17 cellular contexts compared by ENCODE assay signal in the genomic region with DNA sequence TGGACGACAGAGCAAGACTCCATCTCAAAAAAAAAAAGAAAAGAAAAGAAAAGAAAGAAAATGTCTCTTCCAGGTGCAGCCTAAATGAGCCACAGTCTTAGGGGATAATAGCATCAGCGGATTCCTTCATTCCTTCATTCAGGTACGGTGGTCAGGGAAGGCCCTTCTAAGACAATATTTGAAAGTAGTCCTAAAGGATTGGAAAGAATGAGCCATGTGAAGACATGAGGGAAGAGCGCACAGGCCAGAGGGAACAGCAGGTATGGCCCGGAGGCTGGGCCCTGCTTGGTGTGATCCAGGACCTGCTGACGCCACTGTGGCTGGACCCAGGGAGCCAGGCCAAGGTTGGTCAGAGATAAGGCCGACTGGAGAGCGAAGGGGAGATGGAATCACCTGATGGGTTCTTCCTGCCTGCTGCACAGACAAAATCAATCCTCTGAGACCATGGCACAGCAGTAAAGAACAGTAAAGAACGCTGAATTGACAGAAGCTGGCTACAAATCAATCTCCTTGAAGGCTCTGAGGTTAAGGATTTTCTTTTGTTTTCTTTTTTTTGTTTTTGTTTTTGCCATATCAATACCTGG. TPM values are rescaled to one million over a fixed set of nuclear protein-coding genes. Genes with fewer than 3 reads are reported as not detected.
A peak's percentile ranks its signal among the peaks of the same experiment; 100 is the strongest.
DNase-seq lines count a peak whose midpoint lies in the region; ATAC-seq, FAIRE-seq and TF ChIP-seq lines count a peak whose summit lies in the region.
"Had no signal": no experiment of that assay in that cellular context is flagged by ENCODE, and none has a peak within 500 bp of the region (broad histone marks: within the 10 kb centered on the region; RNA-seq: fewer than 3 reads in every experiment).

No MANE protein-coding gene starts in this region.

- TF ChIP-seq POLR2A in K562 (conservative IDR thresholded peaks at IDR 0.05), result no peak

- H3K9ac ChIP-seq in astrocyte (ENCODE audit: low read length) (no peak overlapping the region), K562 (ENCODE audit: insufficient read depth in 1 of 2, low read depth in 2 of 2, low read length in 2 of 2) (peak overlapping the region in 1 of 2 experiments; percentile 90; a peak in 2 of 4 replicates), kidney (ENCODE audit: low read length in 2 of 2) (no peak overlapping the region), neuronal stem cell (ENCODE audit: low read depth, low read length, poor library complexity) (no peak overlapping the region)
- H3K9ac ChIP-seq: GM23248 had no signal

- H3K36me3 Mint-ChIP-seq in astrocyte (ENCODE audit: low read depth, unreplicated experiment), result no peaks in the 10 kb centered on the region
- H3K36me3 Mint-ChIP-seq: CD4-positive, alpha-beta memory T cell had no signal

- no peak overlapping the region for H3K4ac ChIP-seq in neuronal stem cell (ENCODE audit: low read length)

- peak; percentile 77 for ATAC-seq in K562
- ATAC-seq in GM21515 (IDR thresholded peaks at IDR 0.05; ENCODE audit: unreplicated experiment), result no peak
- ATAC-seq: HCT116 had no signal

- H2AK5ac ChIP-seq in neuronal stem cell (ENCODE audit: low read depth, low read length), result no peak overlapping the region

- H3K4me3 Mint-ChIP-seq in astrocyte (ENCODE audit: unreplicated experiment), result peak overlapping the region; percentile 40
- H3K4me3 Mint-ChIP-seq: CD4-positive, alpha-beta memory T cell; H9 had no signal

- CTCF ChIA-PET in K562 (lab: Yijun Ruan, JAX; ENCODE audit: low intra/inter-chr PET ratio), result interaction anchor here (0.6 kb wide), 1 partner anchor 11 kb away, joined by 3 read pairs; no protein-coding TSS in a partner anchor

- H3K9me3 Mint-ChIP-seq in astrocyte (ENCODE audit: unreplicated experiment), result no peaks in the 10 kb centered on the region
- H3K9me3 Mint-ChIP-seq: CD4-positive, alpha-beta memory T cell; H9 had no signal

- POLR2A ChIA-PET in K562 (lab: Yijun Ruan, JAX), result interaction anchor here (1.1 kb wide), 1 partner anchor 12 kb away, joined by 4 read pairs; no protein-coding TSS in a partner anchor

- H4K20me1 ChIP-seq in astrocyte (ENCODE audit: insufficient read depth, low read length) (no peaks in the 10 kb centered on the region), K562 (replicated peaks; ENCODE audit: control insufficient read depth, insufficient read depth, low read length) (no peaks in the 10 kb centered on the region)

- H2AFZ ChIP-seq in astrocyte (ENCODE audit: low read depth, low read length), result no peak overlapping the region
- H2AFZ ChIP-seq in K562 (ENCODE audit: low read depth, low read length), result peak overlapping the region; percentile 87
- H2AFZ ChIP-seq in neuronal stem cell (ENCODE audit: low read length), result no peak overlapping the region
- H2AFZ ChIP-seq: GM23248 had no signal

- no peak overlapping the region for H4K91ac ChIP-seq in neuronal stem cell (ENCODE audit: low read depth, low read length, poor library complexity)

- peak overlapping the region; percentile 56 for H3K14ac ChIP-seq in neuronal stem cell (ENCODE audit: low read length)

- H3K4me1 ChIP-seq in astrocyte (ENCODE audit: insufficient read depth, low read length) (no peaks in the 10 kb centered on the region), K562 (replicated peaks in 1 of 2; ENCODE audit: control insufficient read depth in 2 of 2, insufficient read depth in 2 of 2, low read length in 2 of 2) (peaks cover 4 to 8% of the 10 kb centered on the region in 2 experiments; a peak in 4 of 5 replicates), kidney (ENCODE audit: control insufficient read depth in 1 of 2, insufficient read depth in 1 of 2, low read depth in 1 of 2, low read length in 2 of 2) (no peaks in the 10 kb centered on the region), neuronal stem cell (ENCODE audit: control insufficient read depth in 2 of 2, insufficient read depth in 1 of 2, low read depth in 1 of 2, low read length in 2 of 2) (peaks cover 0 to 2% of the 10 kb centered on the region in 2 donors)
- H3K4me1 ChIP-seq: Caco-2 had no signal

- H3K4me3 ChIP-seq in astrocyte (ENCODE audit: insufficient read depth, low read depth, low read length), result no peak overlapping the region
- H3K4me3 ChIP-seq in K562, result no peak overlapping the region
- no peak overlapping the region for H3K4me3 ChIP-seq in kidney (ENCODE audit: low read length in 2 of 2)
- H3K4me3 ChIP-seq in neuronal stem cell (ENCODE audit: low read length in 2 of 2), result no peak overlapping the region
- H3K4me3 ChIP-seq: GM23248 had no signal

- DNase-seq in astrocyte (ENCODE audit: low read depth) (no peak), K562 (ENCODE audit: extremely low read depth in 1 of 4, low spot score in 3 of 4) (peak; percentile 52 to 63 (median 57)), kidney (peak; percentile 18), neuronal stem cell (ENCODE audit: low spot score) (no peak), NOMO-1 treated with dmso at 0.1 percent for 144 hours (lab: John Stamatoyannopoulos, UW; ENCODE audit: unreplicated experiment) (no peak), cerebellar cortex (ENCODE audit: low spot score) (no peak)
- DNase-seq: C1 segment of cervical spinal cord; Caco-2; CD4-positive, alpha-beta memory T cell; DMS153; DND-41; GM23248; H9 had no signal

- BruUV-seq in K562 (replicated peaks; lab: Mats Ljungman, UMichigan), result no TSS peak

- H3K4me1 Mint-ChIP-seq in astrocyte (ENCODE audit: low read depth, unreplicated experiment), result no peaks in the 10 kb centered on the region

- no peaks in the 10 kb centered on the region for H3K9me1 ChIP-seq in K562 (ENCODE audit: control insufficient read depth, insufficient read depth, low read length)

- peak overlapping the region; percentile 17 for H4K8ac ChIP-seq in neuronal stem cell (ENCODE audit: low read depth, low read length)

- H2BK15ac ChIP-seq in neuronal stem cell (ENCODE audit: low read length), result no peak overlapping the region

- FAIRE-seq in astrocyte (lab: Jason Lieb, UNC) (no peak), K562 (lab: Jason Lieb, UNC) (peak; percentile 37), kidney (lab: Jason Lieb, UNC) (no peak)
- FAIRE-seq: G401.6, GM12892 had no signal

- H2BK12ac ChIP-seq in neuronal stem cell (ENCODE audit: low read length), result no peak overlapping the region

- TF ChIP-seq EP300 in K562 (IDR thresholded peaks at IDR 0.05; ENCODE audit: low read length), result no peak

- H3K4me2 ChIP-seq in astrocyte (ENCODE audit: low read length) (no peak overlapping the region), K562 (ENCODE audit: insufficient read depth, low read length) (no peak overlapping the region), neuronal stem cell (ENCODE audit: insufficient read depth, low read length, poor library complexity, severe bottlenecking) (no peak overlapping the region)

- H2BK120ac ChIP-seq in neuronal stem cell (ENCODE audit: low read depth, low read length), result no peak overlapping the region

- H3K79me1 ChIP-seq in neuronal stem cell (ENCODE audit: low read depth, low read length), result no peaks in the 10 kb centered on the region

- H3K36me3 ChIP-seq in astrocyte (ENCODE audit: insufficient read depth, low read length) (no peaks in the 10 kb centered on the region), K562 (ENCODE audit: control insufficient read depth, insufficient read depth, low read length) (no peaks in the 10 kb centered on the region), kidney (ENCODE audit: control insufficient read depth in 1 of 2, insufficient read depth in 2 of 2, low read length in 2 of 2) (no peaks in the 10 kb centered on the region), neuronal stem cell (replicated peaks in 1 of 2; ENCODE audit: control insufficient read depth in 2 of 2, insufficient read depth in 2 of 2, low read length in 2 of 2) (no peaks in the 10 kb centered on the region)

- TF ChIP-seq CTCF in astrocyte (IDR thresholded peaks at IDR 0.05; ENCODE audit: insufficient read depth, low read depth, low read length), result no peak
- no peak for TF ChIP-seq CTCF in K562 (IDR thresholded peaks at IDR 0.05 in 2 of 3, conservative IDR thresholded peaks at IDR 0.05 in 1 of 3; ENCODE audit: insufficient read depth in 2 of 3, low read depth in 1 of 3, low read length in 3 of 3)
- TF ChIP-seq CTCF in kidney (IDR thresholded peaks at IDR 0.05; ENCODE audit: borderline replicate concordance, extremely low read depth, insufficient read depth), result no peak

- H3K27ac Mint-ChIP-seq in astrocyte (ENCODE audit: unreplicated experiment), result no peak overlapping the region
- H3K27ac Mint-ChIP-seq: CD4-positive, alpha-beta memory T cell had no signal

- WGBS in K562 (ENCODE audit: insufficient coverage, low coverage, missing lambda C conversion rate), result 38% methylated on average over 8 of the region's 9 CpGs
- WGBS in neuronal stem cell (ENCODE audit: extremely low coverage in 2 of 2, insufficient read length in 2 of 2, insufficient replicate concordance in 1 of 2), 2 donors, result no CpG with 5 or more reads among the region's 9 CpGs

- H3K79me2 ChIP-seq in astrocyte (ENCODE audit: insufficient read depth, low read length), result no peaks in the 10 kb centered on the region
- no peaks in the 10 kb centered on the region for H3K79me2 ChIP-seq in K562 (ENCODE audit: control insufficient read depth, insufficient read depth, low read length)

- intact Hi-C loops in K562 (cut with micrococcal nuclease), result no loop called here
- intact Hi-C loops in kidney (cut with DNase I), result no loop called here

- no peaks in the 10 kb centered on the region for H3K9me3 ChIP-seq in astrocyte (ENCODE audit: insufficient read depth, low read depth, low read length)
- no peaks in the 10 kb centered on the region for H3K9me3 ChIP-seq in K562 (replicated peaks; ENCODE audit: control insufficient read depth, insufficient read depth, low read depth, low read length)
- no peaks in the 10 kb centered on the region for H3K9me3 ChIP-seq in kidney (ENCODE audit: control insufficient read depth in 1 of 2, low read length in 2 of 2)
- H3K9me3 ChIP-seq in neuronal stem cell (replicated peaks in 1 of 2; ENCODE audit: control insufficient read depth in 2 of 2, insufficient read depth in 1 of 2, low read depth in 1 of 2, low read length in 2 of 2), result no peaks in the 10 kb centered on the region
- H3K9me3 ChIP-seq: Caco-2 had no signal

- no peak overlapping the region for H3K27ac ChIP-seq in astrocyte (ENCODE audit: low read depth, low read length)
- no peak overlapping the region for H3K27ac ChIP-seq in K562 (ENCODE audit: extremely low read depth, low read depth, low read length)
- H3K27ac ChIP-seq in kidney (ENCODE audit: low read depth in 2 of 2, low read length in 2 of 2), result no peak overlapping the region
- H3K27ac ChIP-seq in neuronal stem cell (replicated peaks; ENCODE audit: low read length), result no peak overlapping the region
- H3K27ac ChIP-seq: GM23248 had no signal

- in situ Hi-C loops in K562 (cut with MboI), result no loop called here

- peaks cover 2% of the 10 kb centered on the region for H3K27me3 Mint-ChIP-seq in astrocyte (ENCODE audit: low read depth, unreplicated experiment)
- H3K27me3 Mint-ChIP-seq: CD4-positive, alpha-beta memory T cell had no signal

- peak overlapping the region; percentile 80 for H3K23ac ChIP-seq in neuronal stem cell (ENCODE audit: low read depth, low read length, poor library complexity)

- no peak overlapping the region for H2BK5ac ChIP-seq in neuronal stem cell (ENCODE audit: low read length)

- no peak for TF ChIP-seq RAD21 in K562 (CRISPR knock-in tag; conservative IDR thresholded peaks at IDR 0.05 in 1 of 2, IDR thresholded peaks at IDR 0.05 in 1 of 2)

- peak overlapping the region; percentile 83 for H3K18ac ChIP-seq in neuronal stem cell (ENCODE audit: low read length)

- H3K27me3 ChIP-seq in astrocyte (ENCODE audit: insufficient read depth, low read length) (no peaks in the 10 kb centered on the region), K562 (ENCODE audit: control insufficient read depth in 2 of 2, insufficient read depth in 2 of 2, low read length in 2 of 2) (no peaks in the 10 kb centered on the region), neuronal stem cell (ENCODE audit: control insufficient read depth in 3 of 3, insufficient read depth in 3 of 3, low read depth in 1 of 3, low read length in 3 of 3) (no peaks in the 10 kb centered on the region)

RNA-seq across cellular contexts. Expression of gene MKRN1, which starts 16.3 kb away (rescaled TPM):
- 91.7 and 95.7 TPM in 2 replicates for total RNA-seq in astrocyte
- 105 and 157 TPM in 2 replicates for total RNA-seq in K562 (2011; cell fraction: chromatin; rRNA removed; ENCODE audit: low replicate concordance)
- total RNA-seq in K562 (2011; cell fraction: nucleolus; rRNA removed), result 62.0 and 63.3 TPM in 2 replicates
- 108 and 126 TPM in 2 replicates for total RNA-seq in K562 (2011; cell fraction: nucleoplasm; rRNA removed)
- total RNA-seq in K562 (2014; rRNA removed), result 60.7 and 73.9 TPM in 2 replicates
- 82.0 and 92.2 TPM in 2 replicates for total RNA-seq in K562 (2014; rRNA removed; fragmentation: Illumina TruSeq; extraction: Trizol)
- total RNA-seq in K562 (2015; rRNA removed; fragmentation: Illumina TruSeq; extraction: Trizol), result 79.0 and 87.1 TPM in 2 replicates
- total RNA-seq in K562 (2021), result 70.7 and 87.5 TPM in 2 replicates
- 72.4 and 87.9 TPM in 2 replicates for polyA plus RNA-seq in K562 (2011; rRNA removed)
- 48.3 and 81.3 TPM in 2 replicates for polyA plus RNA-seq in K562 (2011; cell fraction: cytosol; rRNA removed)
- 55.8 and 88.3 TPM in 2 replicates for polyA plus RNA-seq in K562 (2011; cell fraction: nucleus; rRNA removed)
- polyA plus RNA-seq in K562 (2012), result 75.1 and 81.2 TPM in 2 replicates
- 80.8 and 90.3 TPM in 2 replicates for polyA plus RNA-seq in K562 (2014; fragmentation: Illumina TruSeq; extraction: Trizol)
- polyA plus RNA-seq in K562 (2014; fragmentation: Nextera tagmentation; extraction: Ambion mirVana), result 10 to 100 TPM; 30.5 to 33.5 TPM
- 75.8 and 76.0 TPM in 2 replicates for polyA plus RNA-seq in K562 (2014; rRNA removed)
- 120 and 131 TPM in 2 replicates for polyA minus RNA-seq in K562 (2011; rRNA and poly(A)+ RNA removed)
- 38.2 and 52.5 TPM in 2 replicates for polyA minus RNA-seq in K562 (2011; cell fraction: cytosol; rRNA and poly(A)+ RNA removed)
- polyA minus RNA-seq in K562 (2011; cell fraction: nucleus; rRNA and poly(A)+ RNA removed), result 30.3 and 62.9 TPM in 2 replicates
- total RNA-seq in kidney, result 106 TPM
- polyA plus RNA-seq in kidney (ENCODE audit: insufficient read depth, low read depth, low replicate concordance), result 48.8 TPM
- 83.9 TPM for polyA plus RNA-seq in neuronal stem cell (2013, experiment 1 of 2)
- 80.5 TPM for polyA plus RNA-seq in neuronal stem cell (2013, experiment 2 of 2)

Comparison
In these comparisons a context has a peak if more than half of its experiments do, and no peak if none do; other contexts are left out.
1. DNase-seq: peak in K562 (4 of 4) and kidney (single experiment); none in astrocyte (single experiment), neuronal stem cell (single experiment), NOMO-1 treated with dmso at 0.1 percent for 144 hours (single experiment) and cerebellar cortex (single experiment).